Comparison of ENCODE assay signal across 17 cellular contexts in genomic region chr1:63461661-63462230, GRCh38.
DNase-seq lines count a peak whose midpoint lies in the region; ATAC-seq, FAIRE-seq and TF ChIP-seq lines count a peak whose summit lies in the region.
"Had no signal": no experiment of that assay in that cellular context is flagged by ENCODE, and none has a peak within 500 bp of the region (broad histone marks: within the 10 kb centered on the region; RNA-seq: fewer than 3 reads in every experiment).

No MANE protein-coding gene starts in this region.

- no peak overlapping the region for H2AFZ ChIP-seq in K562 (ENCODE audit: low read depth, low read length)

- no peaks in the 10 kb centered on the region for H4K20me1 ChIP-seq in K562 (replicated peaks; ENCODE audit: control insufficient read depth, insufficient read depth, low read length)
- H4K20me1 ChIP-seq: BLaER1 had no signal

- TF ChIP-seq CTCF in Calu3 (IDR thresholded peaks at IDR 0.05; ENCODE audit: unreplicated experiment) (no peak), HEK293 (tag by site-specific recombination; IDR thresholded peaks at IDR 0.05) (no peak), K562 (IDR thresholded peaks at IDR 0.05 in 2 of 3, conservative IDR thresholded peaks at IDR 0.05 in 1 of 3; ENCODE audit: insufficient read depth in 2 of 3, low read depth in 1 of 3, low read length in 3 of 3) (no peak)
- no peak for TF ChIP-seq CTCF in CD4-positive, alpha-beta T cell (IDR thresholded peaks at IDR 0.05)

- peaks cover 5% of the 10 kb centered on the region for H3K9me3 Mint-ChIP-seq in Calu3 (ENCODE audit: low read depth, unreplicated experiment)
- peaks cover 10% of the 10 kb centered on the region for H3K9me3 Mint-ChIP-seq in activated CD4-positive, alpha-beta memory T cell treated with anti-CD3 and anti-CD28 coated beads, Interleukin-2, amount 10 ng/mL, durations not matched to agents 7 days and 5 days
- H3K9me3 Mint-ChIP-seq in CD4-positive, alpha-beta T cell, result peaks cover 7% of the 10 kb centered on the region

- FAIRE-seq in K562 (lab: Jason Lieb, UNC), result no peak
- FAIRE-seq: A204.1 had no signal

- H3K9ac ChIP-seq in K562 (ENCODE audit: insufficient read depth in 1 of 2, low read depth in 2 of 2, low read length in 2 of 2), result no peak overlapping the region
- H3K9ac ChIP-seq: BLaER1, KMS-11 had no signal

- no peak overlapping the region for H3K4me2 ChIP-seq in K562 (ENCODE audit: insufficient read depth, low read length)
- H3K4me2 ChIP-seq: BLaER1, KMS-11 had no signal

- no peak for DNase-seq in Calu3
- DNase-seq in K562 (ENCODE audit: extremely low read depth in 1 of 4, low spot score in 3 of 4), result no peak
- DNase-seq in T1000 (lab: John Stamatoyannopoulos, UW), result no peak
- DNase-seq in activated CD4-positive, alpha-beta memory T cell treated with anti-CD3 and anti-CD28 coated beads, Interleukin-2, amount 10 ng/mL, durations not matched to agents 7 days and 5 days, result no peak
- DNase-seq in CD4-positive, alpha-beta T cell, result no peak
- DNase-seq: Caco-2; CD8-positive, alpha-beta memory T cell; DMS153; DMS79; GDM1; HCEC 1CT had no signal

- TF ChIP-seq POLR2A in K562 (conservative IDR thresholded peaks at IDR 0.05), result no peak

- ATAC-seq in K562, result no peak
- no peak for ATAC-seq in GM21360 (IDR thresholded peaks at IDR 0.05; ENCODE audit: unreplicated experiment)
- ATAC-seq in CD4-positive, alpha-beta T cell (ENCODE audit: poor library complexity), result no peak

- TF ChIP-seq RAD21 in K562 (CRISPR knock-in tag; conservative IDR thresholded peaks at IDR 0.05 in 1 of 2, IDR thresholded peaks at IDR 0.05 in 1 of 2), result no peak

- WGBS in K562 (ENCODE audit: insufficient coverage, low coverage, missing lambda C conversion rate), result 100% methylated on average over 1 of the region's 1 CpG

- peaks cover 3% of the 10 kb centered on the region for H3K9me3 ChIP-seq in HEK293 (ENCODE audit: control insufficient read depth, insufficient read depth, low read depth, low read length)
- no peaks in the 10 kb centered on the region; the same call in 1 of the 2 replicates for H3K9me3 ChIP-seq in K562 (replicated peaks; ENCODE audit: control insufficient read depth, insufficient read depth, low read depth, low read length)
- peaks cover 5% of the 10 kb centered on the region for H3K9me3 ChIP-seq in CD4-positive, alpha-beta T cell (ENCODE audit: control insufficient read depth, low read length)

- peaks cover 5% of the 10 kb centered on the region for H3K36me3 Mint-ChIP-seq in Calu3 (ENCODE audit: insufficient read depth, unreplicated experiment)
- peaks cover 32% of the 10 kb centered on the region for H3K36me3 Mint-ChIP-seq in activated CD4-positive, alpha-beta memory T cell treated with anti-CD3 and anti-CD28 coated beads, Interleukin-2, amount 10 ng/mL, durations not matched to agents 7 days and 5 days (ENCODE audit: low read depth)
- peaks cover 27% of the 10 kb centered on the region for H3K36me3 Mint-ChIP-seq in CD4-positive, alpha-beta T cell (ENCODE audit: low read depth)

- CTCF ChIA-PET in Calu3 (lab: Charles Lee) (interaction anchor here (0.5 to 0.6 kb wide), 2 partner anchors 38 to 408 kb away, joined by 3 read pairs; no protein-coding TSS in a partner anchor), HEK293 (lab: Yijun Ruan, JAX) (interaction anchor here (0.8 kb wide), 1 partner anchor 622 kb away, joined by 3 read pairs; no protein-coding TSS in a partner anchor), K562 (lab: Yijun Ruan, JAX; ENCODE audit: low intra/inter-chr PET ratio) (no interaction called here)
- CTCF ChIA-PET in activated CD4-positive, alpha-beta memory T cell treated with anti-CD3 and anti-CD28 coated beads, Interleukin-2, amount 10 ng/mL, durations not matched to agents 7 days and 5 days (lab: Charles Lee), result no interaction called here
- CTCF ChIA-PET in CD4-positive, alpha-beta T cell (lab: Charles Lee), result no interaction called here

- no peaks in the 10 kb centered on the region for H3K9me1 ChIP-seq in K562 (ENCODE audit: control insufficient read depth, insufficient read depth, low read length)

- no peak overlapping the region for H3K4me3 Mint-ChIP-seq in Calu3 (ENCODE audit: low read depth, unreplicated experiment)
- no peak overlapping the region for H3K4me3 Mint-ChIP-seq in activated CD4-positive, alpha-beta memory T cell treated with anti-CD3 and anti-CD28 coated beads, Interleukin-2, amount 10 ng/mL, durations not matched to agents 7 days and 5 days
- H3K4me3 Mint-ChIP-seq in CD4-positive, alpha-beta T cell, result no peak overlapping the region
- H3K4me3 Mint-ChIP-seq: CD14-positive monocyte; CD8-positive, alpha-beta memory T cell had no signal

- H3K36me3 ChIP-seq in HEK293 (ENCODE audit: control insufficient read depth in 2 of 2, insufficient read depth in 1 of 2, low read length in 2 of 2) (peaks cover 3% of the 10 kb centered on the region in 2 experiments; a peak in 2 of 3 replicates), K562 (ENCODE audit: control insufficient read depth, insufficient read depth, low read length) (peaks cover 15% of the 10 kb centered on the region)

- no peak overlapping the region for H3K4me3 ChIP-seq in HEK293 (ENCODE audit: low read depth, low read length)
- no peak overlapping the region for H3K4me3 ChIP-seq in K562
- H3K4me3 ChIP-seq: BLaER1 had no signal

- H3K27me3 ChIP-seq in K562 (ENCODE audit: control insufficient read depth in 2 of 2, insufficient read depth in 2 of 2, low read length in 2 of 2), result no peaks in the 10 kb centered on the region
- H3K27me3 ChIP-seq in CD4-positive, alpha-beta T cell (ENCODE audit: control insufficient read depth, insufficient read depth, low read length), result no peaks in the 10 kb centered on the region
- H3K27me3 ChIP-seq: BLaER1 had no signal

- H3K27ac Mint-ChIP-seq in Calu3 (ENCODE audit: unreplicated experiment), result peak overlapping the region; percentile 14
- H3K27ac Mint-ChIP-seq in activated CD4-positive, alpha-beta memory T cell treated with anti-CD3 and anti-CD28 coated beads, Interleukin-2, amount 10 ng/mL, durations not matched to agents 7 days and 5 days, result no peak overlapping the region
- no peak overlapping the region for H3K27ac Mint-ChIP-seq in CD4-positive, alpha-beta T cell
- H3K27ac Mint-ChIP-seq: CD8-positive, alpha-beta memory T cell had no signal

- intact Hi-C loops in Calu3 (cut with micrococcal nuclease; ENCODE audit: unreplicated experiment), result loop anchor here (5.0 kb wide), 1 partner anchor 76 kb away; no protein-coding TSS in a partner anchor
- intact Hi-C loops in K562 (cut with micrococcal nuclease), result no loop called here
- intact Hi-C loops in CD4-positive, alpha-beta T cell (cut with DNase I, micrococcal nuclease), result no loop called here

- H3K4me1 ChIP-seq in HEK293 (ENCODE audit: control insufficient read depth, insufficient read depth, low read length), result no peaks in the 10 kb centered on the region
- H3K4me1 ChIP-seq in K562 (replicated peaks in 1 of 2; ENCODE audit: control insufficient read depth in 2 of 2, insufficient read depth in 2 of 2, low read length in 2 of 2), result no peaks in the 10 kb centered on the region
- H3K4me1 ChIP-seq: BLaER1, Caco-2 had no signal

- H3K4me1 Mint-ChIP-seq in Calu3 (ENCODE audit: low read depth, unreplicated experiment), result no peaks in the 10 kb centered on the region
- peaks cover 4% of the 10 kb centered on the region for H3K4me1 Mint-ChIP-seq in activated CD4-positive, alpha-beta memory T cell treated with anti-CD3 and anti-CD28 coated beads, Interleukin-2, amount 10 ng/mL, durations not matched to agents 7 days and 5 days
- no peaks in the 10 kb centered on the region for H3K4me1 Mint-ChIP-seq in CD4-positive, alpha-beta T cell (ENCODE audit: low read depth)
- H3K4me1 Mint-ChIP-seq: CD8-positive, alpha-beta memory T cell had no signal

- H3K27me3 Mint-ChIP-seq in Calu3 (ENCODE audit: unreplicated experiment), result no peaks in the 10 kb centered on the region
- H3K27me3 Mint-ChIP-seq in activated CD4-positive, alpha-beta memory T cell treated with anti-CD3 and anti-CD28 coated beads, Interleukin-2, amount 10 ng/mL, durations not matched to agents 7 days and 5 days, result no peaks in the 10 kb centered on the region
- no peaks in the 10 kb centered on the region for H3K27me3 Mint-ChIP-seq in CD4-positive, alpha-beta T cell
- H3K27me3 Mint-ChIP-seq: CD8-positive, alpha-beta memory T cell had no signal

- POLR2A ChIA-PET in HEK293 (lab: Yijun Ruan, JAX), result no interaction called here
- POLR2A ChIA-PET in K562 (lab: Yijun Ruan, JAX), result no interaction called here
- POLR2A ChIA-PET in activated CD4-positive, alpha-beta memory T cell treated with anti-CD3 and anti-CD28 coated beads, Interleukin-2, amount 10 ng/mL, durations not matched to agents 7 days and 5 days (lab: Charles Lee), result no interaction called here
- POLR2A ChIA-PET in CD4-positive, alpha-beta T cell (lab: Charles Lee), result no interaction called here

- TF ChIP-seq EP300 in K562 (IDR thresholded peaks at IDR 0.05; ENCODE audit: low read length), result no peak

- H3K27ac ChIP-seq in HEK293 (ENCODE audit: extremely low read depth, low read depth, low read length) (no peak overlapping the region), K562 (ENCODE audit: extremely low read depth, low read depth, low read length) (no peak overlapping the region)
- H3K27ac ChIP-seq in CD4-positive, alpha-beta T cell (ENCODE audit: low read depth, low read length), result no peak overlapping the region
- H3K27ac ChIP-seq: BLaER1, KMS-11 had no signal

- in situ Hi-C loops in K562 (cut with MboI), result no loop called here

- no TSS peak for BruUV-seq in Calu3 (replicated peaks; lab: Mats Ljungman, UMichigan)
- BruUV-seq in K562 (replicated peaks; lab: Mats Ljungman, UMichigan), result no TSS peak

- H3K79me2 ChIP-seq in K562 (ENCODE audit: control insufficient read depth, insufficient read depth, low read length), result no peaks in the 10 kb centered on the region

TF ChIP-seq in HEK293, 187 proteins besides CTCF, POLR2A, EP300 and RAD21 (continues in another document):
- 0 out of 2 replicates have a peak, but pooled peaks have one; percentile 47 for TF ChIP-seq ZNF626 (tag by site-specific recombination; IDR thresholded peaks at IDR 0.05)
- TF ChIP-seq OVOL3 (tag by site-specific recombination; IDR thresholded peaks at IDR 0.05), result no peak
- no peak for TF ChIP-seq ZNF366 (tag by site-specific recombination; conservative IDR thresholded peaks at IDR 0.05)
- TF ChIP-seq SETDB1 (IDR thresholded peaks at IDR 0.05; ENCODE audit: insufficient read length, low read length), result peak; percentile 87
- peak; percentile 65; the same call in 1 of the 2 replicates for TF ChIP-seq TRIM28 (IDR thresholded peaks at IDR 0.05; ENCODE audit: borderline replicate concordance, low read length)

TF ChIP-seq in K562, 482 proteins besides CTCF, POLR2A, EP300 and RAD21 (continues in another document):
- no peak for TF ChIP-seq CCNT2 (IDR thresholded peaks at IDR 0.05; ENCODE audit: borderline replicate concordance, extremely low read depth, insufficient read length, low read depth, low read length)
- peak; percentile 75 for TF ChIP-seq RBM25 (IDR thresholded peaks at IDR 0.05; ENCODE audit: low read depth, low read length, severe bottlenecking)
- no peak for TF ChIP-seq CHD2 (IDR thresholded peaks at IDR 0.05; ENCODE audit: low read depth, low read length)
- TF ChIP-seq CREBBP (IDR thresholded peaks at IDR 0.05; ENCODE audit: low read depth, low read length), result no peak
- no peak for TF ChIP-seq ZNF174 (CRISPR knock-in tag; IDR thresholded peaks at IDR 0.05)

Comparison
In these comparisons a context has a peak if more than half of its experiments do, and no peak if none do; other contexts are left out.
1. CTCF ChIA-PET loops: an anchor here in Calu3 (0.5 to 0.6 kb wide) and HEK293 (0.8 kb wide); none called in K562, activated CD4-positive, alpha-beta memory T cell treated with anti-CD3 and anti-CD28 coated beads, Interleukin-2, amount 10 ng/mL, durations not matched to agents 7 days and 5 days and CD4-positive, alpha-beta T cell.